29 cellular contexts compared by ENCODE assay signal in genomic region chr19:50493171-50493570, GRCh38. TPM values are rescaled to one million over a fixed set of nuclear protein-coding genes. Genes with fewer than 3 reads are reported as not detected.
"Had no signal": no experiment of that assay in that cellular context is flagged by ENCODE, and none has a peak within 500 bp of the region (broad histone marks: within the 10 kb centered on the region; RNA-seq: fewer than 3 reads in every experiment).

No MANE protein-coding gene starts in this region.

- H3K36me3 ChIP-seq: adrenal gland, breast epithelium had no signal

- H3K4me1 ChIP-seq: adrenal gland, breast epithelium had no signal

- ATAC-seq: Panc1 had no signal

- H3K4me2 ChIP-seq: KMS-11 had no signal

- H3K9me3 ChIP-seq: adrenal gland, breast epithelium had no signal

- H3K27ac Mint-ChIP-seq: activated CD4-positive, alpha-beta memory T cell treated with anti-CD3 and anti-CD28 coated beads for 36 hours; activated naive CD4-positive, alpha-beta T cell treated with anti-CD3 and anti-CD28 coated beads, Interleukin-2, amount 10 ng/mL, durations not matched to agents 7 days and 5 days; activated naive CD8-positive, alpha-beta T cell treated with anti-CD3 and anti-CD28 coated beads, Interleukin-2, amount 10 ng/mL, durations not matched to agents 7 days and 5 days; T-cell had no signal

- H3K27ac ChIP-seq: adrenal gland, breast epithelium, KMS-11, VCaP had no signal

- H3K27me3 Mint-ChIP-seq: activated CD4-positive, alpha-beta memory T cell treated with anti-CD3 and anti-CD28 coated beads for 36 hours; IgD-negative memory B cell; T-cell had no signal

- H3K36me3 Mint-ChIP-seq: activated CD4-positive, alpha-beta memory T cell treated with anti-CD3 and anti-CD28 coated beads for 36 hours; activated naive CD4-positive, alpha-beta T cell treated with anti-CD3 and anti-CD28 coated beads, Interleukin-2, amount 10 ng/mL, durations not matched to agents 7 days and 5 days; activated naive CD8-positive, alpha-beta T cell treated with anti-CD3 and anti-CD28 coated beads, Interleukin-2, amount 10 ng/mL, durations not matched to agents 7 days and 5 days had no signal

- H3K9ac ChIP-seq: KMS-11 had no signal

- H3K4me3 Mint-ChIP-seq: activated CD4-positive, alpha-beta memory T cell treated with anti-CD3 and anti-CD28 coated beads for 36 hours; activated CD4-positive, alpha-beta T cell treated with anti-CD3 and anti-CD28 coated beads, Interleukin-2, amount 10 ng/mL, durations not matched to agents 7 days and 5 days; activated naive CD4-positive, alpha-beta T cell treated with anti-CD3 and anti-CD28 coated beads, Interleukin-2, amount 10 ng/mL, durations not matched to agents 7 days and 5 days; activated T-cell treated with anti-CD3 and anti-CD28 coated beads, Interleukin-2, amount 50 U/mL, for 4 hours; IgD-negative memory B cell had no signal

- H3K4me3 ChIP-seq: adrenal gland, breast epithelium had no signal

- DNase-seq: activated CD4-positive, alpha-beta memory T cell treated with anti-CD3 and anti-CD28 coated beads for 36 hours; activated CD4-positive, alpha-beta T cell treated with anti-CD3 and anti-CD28 coated beads, Interleukin-2, amount 10 ng/mL, durations not matched to agents 7 days and 5 days; activated CD4-positive, CD25-positive, alpha-beta regulatory T cell; activated CD8-positive, alpha-beta memory T cell treated with anti-CD3 and anti-CD28 coated beads for 24 hours; activated gamma-delta T cell treated with Interleukin-2 at 50 U/mL for 16 hours; activated naive CD4-positive, alpha-beta T cell treated with anti-CD3 and anti-CD28 coated beads, Interleukin-2, amount 10 ng/mL, durations not matched to agents 7 days and 5 days; activated naive CD8-positive, alpha-beta T cell treated with anti-CD3 and anti-CD28 coated beads, Interleukin-2, amount 10 ng/mL, durations not matched to agents 7 days and 5 days; activated T-cell treated with anti-CD3 and anti-CD28 coated beads, Interleukin-2, amount 50 U/mL, for 4 hours; adrenal gland; NCI-H1092; NCI-H1417 treated with DMSO at 0.1 percent for 48 hours; NCI-H1694 treated with DMSO at 0.1 percent for 48 hours; NCI-H2029 treated with DMSO at 0.1 percent for 48 hours; NCI-H345; NCI-H510A; NCI-H526 treated with DMSO at 0.1 percent for 48 hours; NCI-H82; RPMI8226; SHP77; T-cell had no signal

- H3K27me3 ChIP-seq: adrenal gland, breast epithelium had no signal

RNA-seq across cellular contexts. Expression of gene GARIN5A, which starts 16.5 kb away (rescaled TPM):
- total RNA-seq: activated CD4-positive, alpha-beta T cell treated with anti-CD3 and anti-CD28 coated beads, Interleukin-2, amount 10 ng/mL, durations not matched to agents 7 days and 5 days had no signal

RNA-seq across cellular contexts. Expression of gene ASPDH, which starts 20.5 kb away (rescaled TPM):
- total RNA-seq: activated CD4-positive, alpha-beta memory T cell treated with anti-CD3 and anti-CD28 coated beads for 36 hours; activated CD4-positive, alpha-beta T cell treated with anti-CD3 and anti-CD28 coated beads, Interleukin-2, amount 10 ng/mL, durations not matched to agents 7 days and 5 days; activated naive CD8-positive, alpha-beta T cell treated with anti-CD3 and anti-CD28 coated beads, Interleukin-2, amount 10 ng/mL, durations not matched to agents 7 days and 5 days; activated T-cell treated with anti-CD3 and anti-CD28 coated beads, Interleukin-2, amount 50 U/mL, for 4 hours; breast epithelium; MCF 10A; OCI-LY7; SK-MEL-5; T-cell; T-helper 2 cell treated with Interferon-gamma antibody and Interleukin-4, amounts not matched to agents 100 ng/mL and 5 ng/mL, for 36 hours had no signal
- polyA plus RNA-seq: IgD-negative memory B cell had no signal
